13 cellular contexts compared by ENCODE assay signal in genomic region chr3:149532463-149533180, GRCh38. TPM values are rescaled to one million over a fixed set of nuclear protein-coding genes. Genes with fewer than 3 reads are reported as not detected.
DNase-seq lines count a peak whose midpoint lies in the region; ATAC-seq and TF ChIP-seq lines count a peak whose summit lies in the region.
"Had no signal": no experiment of that assay in that cellular context is flagged by ENCODE, and none has a peak within 500 bp of the region (broad histone marks: within the 10 kb centered on the region; RNA-seq: fewer than 3 reads in every experiment).

No MANE protein-coding gene starts in this region.

- peaks cover 83% of the 10 kb centered on the region for H3K36me3 Mint-ChIP-seq in Calu3 (ENCODE audit: insufficient read depth, unreplicated experiment)
- no peaks in the 10 kb centered on the region for H3K36me3 Mint-ChIP-seq in activated T-helper 2 cell treated with anti-CD3 and anti-CD28 coated beads, Interferon-gamma antibody, Interleukin-2, Interleukin-4, amounts not matched to agents 10 μg/mL and 5 μg/mL and 100 μg/mL, durations not matched to agents 14 hours and 24 hours and 36 hours (ENCODE audit: low read depth)
- no peaks in the 10 kb centered on the region for H3K36me3 Mint-ChIP-seq in neural crest cell (ENCODE audit: low read depth)

- DNase-seq in Calu3 (no peak), neural crest cell (ENCODE audit: low read depth, low spot score) (no peak), GM03348 (ENCODE audit: low spot score) (no peak), NCI-H345 (lab: John Stamatoyannopoulos, UW) (no peak), D341Med (ENCODE audit: low spot score) (no peak)
- DNase-seq in activated T-helper 2 cell treated with anti-CD3 and anti-CD28 coated beads, Interferon-gamma antibody, Interleukin-2, Interleukin-4, amounts not matched to agents 10 μg/mL and 5 μg/mL and 100 μg/mL, durations not matched to agents 14 hours and 24 hours and 36 hours (ENCODE audit: low spot score): no peak
- DNase-seq: activated gamma-delta T cell treated with Interleukin-2 at 50 U/mL for 16 hours, DND-41, HCEC 1CT, MG63 had no signal

- ATAC-seq in GM21390 (IDR thresholded peaks at IDR 0.05; ENCODE audit: unreplicated experiment) (peak; percentile 57), HG03520 (IDR thresholded peaks at IDR 0.05; ENCODE audit: unreplicated experiment) (no peak)

- BruUV-seq in Calu3 (replicated peaks; lab: Mats Ljungman, UMichigan): no TSS peak

- no peaks in the 10 kb centered on the region for H3K27me3 Mint-ChIP-seq in Calu3 (ENCODE audit: unreplicated experiment)
- peaks cover 4% of the 10 kb centered on the region for H3K27me3 Mint-ChIP-seq in activated T-helper 2 cell treated with anti-CD3 and anti-CD28 coated beads, Interferon-gamma antibody, Interleukin-2, Interleukin-4, amounts not matched to agents 10 μg/mL and 5 μg/mL and 100 μg/mL, durations not matched to agents 14 hours and 24 hours and 36 hours (ENCODE audit: low read depth)
- no peaks in the 10 kb centered on the region for H3K27me3 Mint-ChIP-seq in neural crest cell (ENCODE audit: low read depth)

- H3K9me3 Mint-ChIP-seq in Calu3 (ENCODE audit: low read depth, unreplicated experiment) (no peaks in the 10 kb centered on the region), neural crest cell (no peaks in the 10 kb centered on the region)
- H3K9me3 Mint-ChIP-seq in activated T-helper 2 cell treated with anti-CD3 and anti-CD28 coated beads, Interferon-gamma antibody, Interleukin-2, Interleukin-4, amounts not matched to agents 10 μg/mL and 5 μg/mL and 100 μg/mL, durations not matched to agents 14 hours and 24 hours and 36 hours: no peaks in the 10 kb centered on the region

- H3K27ac Mint-ChIP-seq in Calu3 (ENCODE audit: unreplicated experiment) (peak overlapping the region; percentile 19), neural crest cell (ENCODE audit: unreplicated experiment) (peak overlapping the region; percentile 75)
- no peak overlapping the region for H3K27ac Mint-ChIP-seq in activated T-helper 2 cell treated with anti-CD3 and anti-CD28 coated beads, Interferon-gamma antibody, Interleukin-2, Interleukin-4, amounts not matched to agents 10 μg/mL and 5 μg/mL and 100 μg/mL, durations not matched to agents 14 hours and 24 hours and 36 hours

- TF ChIP-seq CTCF in Calu3 (IDR thresholded peaks at IDR 0.05; ENCODE audit: unreplicated experiment) (no peak), neural crest cell (conservative IDR thresholded peaks at IDR 0.05) (no peak)

- intact Hi-C loops in Calu3 (cut with micrococcal nuclease; ENCODE audit: unreplicated experiment): no loop called here
- intact Hi-C loops in activated T-helper 2 cell treated with anti-CD3 and anti-CD28 coated beads, Interferon-gamma antibody, Interleukin-2, Interleukin-4, amounts not matched to agents 10 μg/mL and 5 μg/mL and 100 μg/mL, durations not matched to agents 14 hours and 24 hours and 36 hours (cut with micrococcal nuclease): no loop called here

- H3K4me1 Mint-ChIP-seq in Calu3 (ENCODE audit: low read depth, unreplicated experiment) (peaks cover 67% of the 10 kb centered on the region), neural crest cell (peaks cover 74% of the 10 kb centered on the region)
- H3K4me1 Mint-ChIP-seq in activated T-helper 2 cell treated with anti-CD3 and anti-CD28 coated beads, Interferon-gamma antibody, Interleukin-2, Interleukin-4, amounts not matched to agents 10 μg/mL and 5 μg/mL and 100 μg/mL, durations not matched to agents 14 hours and 24 hours and 36 hours (ENCODE audit: low read depth): peaks cover 3% of the 10 kb centered on the region

- CTCF ChIA-PET in Calu3 (lab: Charles Lee): interaction anchor here (0.6 to 1.7 kb wide), 5 partner anchors 29 to 938 kb away, joined by 3 to 6 read pairs (median 4); no protein-coding TSS in a partner anchor

- no peak overlapping the region for H3K4me3 Mint-ChIP-seq in Calu3 (ENCODE audit: low read depth, unreplicated experiment)
- H3K4me3 Mint-ChIP-seq in activated T-helper 2 cell treated with anti-CD3 and anti-CD28 coated beads, Interferon-gamma antibody, Interleukin-2, Interleukin-4, amounts not matched to agents 10 μg/mL and 5 μg/mL and 100 μg/mL, durations not matched to agents 14 hours and 24 hours and 36 hours (ENCODE audit: low read depth): peak overlapping the region; percentile 45
- no peak overlapping the region for H3K4me3 Mint-ChIP-seq in neural crest cell

RNA-seq across cellular contexts. Expression of gene TM4SF4, which starts 58.1 kb away (rescaled TPM):
- total RNA-seq in Calu3 (2022) (257 and 881 TPM in 2 replicates), neural crest cell (not detected in 2 replicates)
- not detected in 2 replicates for total RNA-seq in activated T-helper 2 cell treated with anti-CD3 and anti-CD28 coated beads, Interferon-gamma antibody, Interleukin-2, Interleukin-4, amounts not matched to agents 10 μg/mL and 5 μg/mL and 100 μg/mL, durations not matched to agents 14 hours and 24 hours and 36 hours
- total RNA-seq: SK-MEL-5 had no signal

Comparison
In these comparisons a context has a peak if more than half of its experiments do, and no peak if none do; other contexts are left out.
1. RNA of gene TM4SF4, which starts 58.1 kb away (total RNA-seq): 257 to 881 TPM in Calu3; not detected in activated T-helper 2 cell treated with anti-CD3 and anti-CD28 coated beads, Interferon-gamma antibody, Interleukin-2, Interleukin-4, amounts not matched to agents 10 μg/mL and 5 μg/mL and 100 μg/mL, durations not matched to agents 14 hours and 24 hours and 36 hours and not detected in neural crest cell; every median in the first group is over 100 times any median in the second.